ENCODE assay signal across 37 cellular contexts in the genomic region with DNA sequence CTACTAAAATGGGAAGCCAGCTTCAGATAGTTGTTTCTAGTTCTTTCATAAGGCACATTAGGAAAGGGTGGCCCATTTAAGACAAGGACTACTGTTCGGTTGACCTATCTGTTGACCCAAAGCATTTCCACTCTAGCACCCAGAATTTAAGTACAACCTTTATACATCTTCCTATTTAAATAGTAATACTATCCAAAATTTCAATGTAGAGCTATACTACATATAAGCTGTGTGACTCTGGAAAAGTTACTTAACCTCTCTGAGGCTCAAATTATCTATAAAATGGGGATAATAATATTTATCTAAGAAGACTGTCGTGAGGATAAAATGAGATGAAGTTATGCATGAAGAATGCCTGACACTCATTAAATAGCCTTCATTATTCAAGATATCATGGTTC.
"Had no signal": no experiment of that assay in that cellular context is flagged by ENCODE, and none has a peak within 500 bp of the region (broad histone marks: within the 10 kb centered on the region; RNA-seq: fewer than 3 reads in every experiment).

No MANE protein-coding gene starts in this region.

- H3K36me3 ChIP-seq: ascending aorta, brain microvascular endothelial cell, breast epithelium had no signal

- H3K4me1 ChIP-seq: ascending aorta, body of pancreas, breast epithelium had no signal

- H3K27me3 Mint-ChIP-seq: activated CD4-positive, alpha-beta memory T cell treated with anti-CD3 and anti-CD28 coated beads, Interleukin-2, amount 10 ng/mL, durations not matched to agents 7 days and 5 days; activated CD4-positive, alpha-beta T cell treated with anti-CD3 and anti-CD28 coated beads for 36 hours; activated CD8-positive, alpha-beta memory T cell treated with anti-CD3 and anti-CD28 coated beads, Interleukin-2, amount 10 ng/mL, durations not matched to agents 7 days and 5 days; activated naive CD4-positive, alpha-beta T cell treated with anti-CD3 and anti-CD28 coated beads, Interleukin-2, amount 10 ng/mL, durations not matched to agents 7 days and 5 days; activated naive CD4-positive, alpha-beta T cell treated with anti-CD3 and anti-CD28 coated beads, Interleukin-2, amount 50 U/mL, for 24 hours; activated naive CD8-positive, alpha-beta T cell; activated naive CD8-positive, alpha-beta T cell treated with anti-CD3 and anti-CD28 coated beads, Interleukin-2, amount 50 U/mL, for 24 hours had no signal

- H3K27me3 ChIP-seq: ascending aorta, body of pancreas, brain microvascular endothelial cell had no signal

- H3K9me3 ChIP-seq: ascending aorta, body of pancreas, breast epithelium had no signal

- H3K4me3 ChIP-seq: ascending aorta, body of pancreas, breast epithelium had no signal

- DNase-seq: activated CD4-positive, alpha-beta memory T cell treated with anti-CD3 and anti-CD28 coated beads, Interleukin-2, amount 10 ng/mL, durations not matched to agents 7 days and 5 days; activated CD4-positive, alpha-beta T cell treated with anti-CD3 and anti-CD28 coated beads for 1 hour; activated CD4-positive, alpha-beta T cell treated with anti-CD3 and anti-CD28 coated beads for 36 hours; activated CD4-positive, alpha-beta T cell treated with anti-CD3 and anti-CD28 coated beads for 48 hours; activated CD4-positive, alpha-beta T cell treated with anti-CD3 and anti-CD28 coated beads, Interleukin-2, amount 10 ng/mL, durations not matched to agents 7 days and 5 days; activated CD4-positive, alpha-beta T cell treated with anti-CD3 and anti-CD28 coated beads, Interleukin-2, amount 50 U/mL, for 48 hours; activated CD4-positive, CD25-positive, alpha-beta regulatory T cell; activated CD8-positive, alpha-beta memory T cell treated with anti-CD3 and anti-CD28 coated beads for 24 hours; activated CD8-positive, alpha-beta memory T cell treated with anti-CD3 and anti-CD28 coated beads, Interleukin-2, amount 10 ng/mL, durations not matched to agents 7 days and 5 days; activated CD8-positive, alpha-beta memory T cell treated with anti-CD3 and anti-CD28 coated beads, Interleukin-2, amount 50 U/mL, for 48 hours; activated CD8-positive, alpha-beta T cell treated with anti-CD3 and anti-CD28 coated beads, Interleukin-2, amount 10 ng/mL, durations not matched to agents 7 days and 5 days; activated effector memory CD4-positive, alpha-beta T cell treated with Interleukin-2 at 50 U/mL for 16 hours; activated gamma-delta T cell; activated naive CD4-positive, alpha-beta T cell treated with anti-CD3 and anti-CD28 coated beads, Interleukin-2, amount 10 ng/mL, durations not matched to agents 7 days and 5 days; activated naive CD4-positive, alpha-beta T cell treated with Interleukin-2 at 50 U/mL for 16 hours; activated naive CD8-positive, alpha-beta T cell treated with anti-CD3 and anti-CD28 coated beads, Interleukin-2, amount 10 ng/mL, durations not matched to agents 7 days and 5 days; activated naive CD8-positive, alpha-beta T cell treated with anti-CD3 and anti-CD28 coated beads, Interleukin-2, amount 50 U/mL, for 24 hours; activated T-cell treated with anti-CD3 and anti-CD28 coated beads, Interleukin-2, amount 50 U/mL, for 24 hours; activated T-cell treated with anti-CD3 and anti-CD28 coated beads, Interleukin-2, amount 50 U/mL, for 48 hours; amygdala; anterior cingulate cortex; body of pancreas; brain microvascular endothelial cell; central memory CD4-positive, alpha-beta T cell; T-helper 1 cell; T-helper 2 cell; T-helper 9 cell had no signal

- FAIRE-seq: TTC549 had no signal

- H3K9me3 Mint-ChIP-seq: activated CD4-positive, alpha-beta memory T cell treated with anti-CD3 and anti-CD28 coated beads, Interleukin-2, amount 10 ng/mL, durations not matched to agents 7 days and 5 days; activated CD4-positive, alpha-beta T cell treated with anti-CD3 and anti-CD28 coated beads, Interleukin-2, amount 10 ng/mL, durations not matched to agents 7 days and 5 days; activated naive CD4-positive, alpha-beta T cell treated with anti-CD3 and anti-CD28 coated beads, Interleukin-2, amount 10 ng/mL, durations not matched to agents 7 days and 5 days; activated naive CD4-positive, alpha-beta T cell treated with anti-CD3 and anti-CD28 coated beads, Interleukin-2, amount 50 U/mL, for 24 hours; activated naive CD8-positive, alpha-beta T cell treated with anti-CD3 and anti-CD28 coated beads, Interleukin-2, amount 10 ng/mL, durations not matched to agents 7 days and 5 days; activated naive CD8-positive, alpha-beta T cell treated with anti-CD3 and anti-CD28 coated beads, Interleukin-2, amount 50 U/mL, for 24 hours; activated T-cell treated with anti-CD3 and anti-CD28 coated beads, Interleukin-2, amount 50 U/mL, for 24 hours; activated T-helper 2 cell treated with anti-CD3 and anti-CD28 coated beads, Interferon-gamma antibody, Interleukin-2, Interleukin-4, amounts not matched to agents 10 μg/mL and 5 μg/mL and 100 μg/mL, durations not matched to agents 14 hours and 24 hours and 36 hours; T-helper 1 cell treated with Interleukin-12 subunit alpha and Interleukin-12 subunit beta and Interleukin-4 antibody, amounts not matched to agents 30 μg/mL and 1 μg/mL, for 36 hours; T-helper 2 cell treated with Interferon-gamma antibody and Interleukin-4, amounts not matched to agents 5 μg/mL and 100 μg/mL, for 36 hours; WTC11 had no signal

- H3K4me3 Mint-ChIP-seq: activated CD4-positive, alpha-beta memory T cell treated with anti-CD3 and anti-CD28 coated beads, Interleukin-2, amount 10 ng/mL, durations not matched to agents 7 days and 5 days; activated CD4-positive, alpha-beta T cell treated with anti-CD3 and anti-CD28 coated beads for 36 hours; activated CD4-positive, alpha-beta T cell treated with anti-CD3 and anti-CD28 coated beads, Interleukin-2, amount 10 ng/mL, durations not matched to agents 7 days and 5 days; activated CD8-positive, alpha-beta memory T cell treated with anti-CD3 and anti-CD28 coated beads, Interleukin-2, amount 10 ng/mL, durations not matched to agents 7 days and 5 days; activated CD8-positive, alpha-beta T cell treated with anti-CD3 and anti-CD28 coated beads, Interleukin-2, amount 10 ng/mL, durations not matched to agents 7 days and 5 days; activated naive CD4-positive, alpha-beta T cell treated with anti-CD3 and anti-CD28 coated beads, Interleukin-2, amount 10 ng/mL, durations not matched to agents 7 days and 5 days; activated naive CD4-positive, alpha-beta T cell treated with anti-CD3 and anti-CD28 coated beads, Interleukin-2, amount 50 U/mL, for 24 hours; activated naive CD8-positive, alpha-beta T cell; activated naive CD8-positive, alpha-beta T cell treated with anti-CD3 and anti-CD28 coated beads, Interleukin-2, amount 10 ng/mL, durations not matched to agents 7 days and 5 days; activated naive CD8-positive, alpha-beta T cell treated with anti-CD3 and anti-CD28 coated beads, Interleukin-2, amount 50 U/mL, for 24 hours; activated T-cell treated with anti-CD3 and anti-CD28 coated beads, Interleukin-2, amount 50 U/mL, for 24 hours; T-helper 1 cell treated with Interleukin-12 subunit alpha and Interleukin-12 subunit beta and Interleukin-4 antibody, amounts not matched to agents 30 μg/mL and 1 μg/mL, for 36 hours; T-helper 2 cell treated with Interferon-gamma antibody and Interleukin-4, amounts not matched to agents 5 μg/mL and 100 μg/mL, for 36 hours; WTC11 had no signal

- H3K36me3 Mint-ChIP-seq: activated CD8-positive, alpha-beta memory T cell treated with anti-CD3 and anti-CD28 coated beads, Interleukin-2, amount 10 ng/mL, durations not matched to agents 7 days and 5 days; activated naive CD4-positive, alpha-beta T cell treated with anti-CD3 and anti-CD28 coated beads, Interleukin-2, amount 10 ng/mL, durations not matched to agents 7 days and 5 days; activated naive CD4-positive, alpha-beta T cell treated with anti-CD3 and anti-CD28 coated beads, Interleukin-2, amount 50 U/mL, for 24 hours; activated naive CD8-positive, alpha-beta T cell; activated naive CD8-positive, alpha-beta T cell treated with anti-CD3 and anti-CD28 coated beads, Interleukin-2, amount 10 ng/mL, durations not matched to agents 7 days and 5 days; WTC11 had no signal

- H3K27ac Mint-ChIP-seq: activated CD4-positive, alpha-beta memory T cell treated with anti-CD3 and anti-CD28 coated beads, Interleukin-2, amount 10 ng/mL, durations not matched to agents 7 days and 5 days; activated CD4-positive, alpha-beta T cell treated with anti-CD3 and anti-CD28 coated beads for 36 hours; activated CD4-positive, alpha-beta T cell treated with anti-CD3 and anti-CD28 coated beads, Interleukin-2, amount 10 ng/mL, durations not matched to agents 7 days and 5 days; activated CD8-positive, alpha-beta memory T cell treated with anti-CD3 and anti-CD28 coated beads, Interleukin-2, amount 10 ng/mL, durations not matched to agents 7 days and 5 days; activated CD8-positive, alpha-beta T cell treated with anti-CD3 and anti-CD28 coated beads, Interleukin-2, amount 10 ng/mL, durations not matched to agents 7 days and 5 days; activated naive CD4-positive, alpha-beta T cell treated with anti-CD3 and anti-CD28 coated beads, Interleukin-2, amount 10 ng/mL, durations not matched to agents 7 days and 5 days; activated naive CD4-positive, alpha-beta T cell treated with anti-CD3 and anti-CD28 coated beads, Interleukin-2, amount 50 U/mL, for 24 hours; activated naive CD8-positive, alpha-beta T cell; activated naive CD8-positive, alpha-beta T cell treated with anti-CD3 and anti-CD28 coated beads, Interleukin-2, amount 10 ng/mL, durations not matched to agents 7 days and 5 days; activated naive CD8-positive, alpha-beta T cell treated with anti-CD3 and anti-CD28 coated beads, Interleukin-2, amount 50 U/mL, for 24 hours; activated T-cell treated with anti-CD3 and anti-CD28 coated beads, Interleukin-2, amount 50 U/mL, for 24 hours; activated T-helper 2 cell treated with anti-CD3 and anti-CD28 coated beads, Interferon-gamma antibody, Interleukin-2, Interleukin-4, amounts not matched to agents 10 μg/mL and 5 μg/mL and 100 μg/mL, durations not matched to agents 14 hours and 24 hours and 36 hours; T-helper 1 cell treated with Interleukin-12 subunit alpha and Interleukin-12 subunit beta and Interleukin-4 antibody, amounts not matched to agents 30 μg/mL and 1 μg/mL, for 36 hours; T-helper 2 cell treated with Interferon-gamma antibody and Interleukin-4, amounts not matched to agents 5 μg/mL and 100 μg/mL, for 36 hours; WTC11 had no signal

- H3K4me1 Mint-ChIP-seq: activated CD4-positive, alpha-beta T cell treated with anti-CD3 and anti-CD28 coated beads for 36 hours; activated naive CD4-positive, alpha-beta T cell treated with anti-CD3 and anti-CD28 coated beads, Interleukin-2, amount 50 U/mL, for 24 hours; activated naive CD8-positive, alpha-beta T cell treated with anti-CD3 and anti-CD28 coated beads, Interleukin-2, amount 10 ng/mL, durations not matched to agents 7 days and 5 days; activated naive CD8-positive, alpha-beta T cell treated with anti-CD3 and anti-CD28 coated beads, Interleukin-2, amount 50 U/mL, for 24 hours; WTC11 had no signal

- H3K27ac ChIP-seq: ascending aorta, body of pancreas, brain microvascular endothelial cell, breast epithelium, VCaP had no signal
